In the genomic region with DNA sequence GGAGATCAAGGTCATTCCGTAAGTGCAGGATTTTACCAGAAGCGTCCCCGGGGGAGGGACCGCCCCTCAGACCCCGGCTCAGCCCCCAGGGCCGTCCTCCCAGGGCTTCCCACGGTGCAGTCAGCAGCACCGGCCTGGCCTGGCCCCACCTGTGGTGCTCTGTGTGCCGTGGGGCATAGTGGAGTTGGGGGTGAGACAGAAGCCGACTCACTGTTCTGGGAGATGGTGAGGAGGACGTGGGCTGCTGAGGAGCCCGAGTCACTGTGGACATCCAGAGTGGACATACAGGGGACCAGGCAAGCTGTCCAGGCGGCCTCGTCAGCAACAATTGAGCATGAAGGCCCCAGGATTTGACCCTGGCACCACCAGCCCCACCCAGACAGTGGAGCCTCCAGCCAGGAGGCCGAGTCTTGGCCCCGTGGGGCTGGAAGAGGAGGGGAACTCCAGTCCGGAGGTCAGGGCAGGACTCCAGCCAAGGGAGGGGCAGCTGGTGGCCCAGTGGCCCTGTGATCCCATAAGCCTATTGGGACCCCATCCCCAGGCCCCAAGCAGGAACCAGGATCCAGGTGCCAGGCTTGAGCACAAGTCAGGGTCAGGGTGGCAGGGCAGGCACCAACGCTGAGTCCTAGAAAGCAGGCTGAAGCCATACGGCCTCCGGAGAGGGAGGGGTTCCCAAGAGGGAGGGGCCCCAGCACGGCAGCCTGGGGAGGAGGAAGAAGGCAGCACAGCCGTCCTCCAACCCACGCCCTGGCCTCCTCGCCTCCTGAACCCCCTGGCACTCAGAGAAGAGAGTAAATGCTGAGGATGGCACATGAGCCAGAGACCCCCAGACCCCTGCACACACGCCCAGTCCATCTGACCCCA, we compare ENCODE assay signal across 12 cellular contexts. TPM values are rescaled to one million over a fixed set of nuclear protein-coding genes. Genes with fewer than 3 reads are reported as not detected.
"Had no signal": no experiment of that assay in that cellular context is flagged by ENCODE, and none has a peak within 500 bp of the region (broad histone marks: within the 10 kb centered on the region; RNA-seq: fewer than 3 reads in every experiment).

No MANE protein-coding gene starts in this region.

- H3K27me3 Mint-ChIP-seq: activated CD4-positive, alpha-beta memory T cell treated with anti-CD3 and anti-CD28 coated beads, Interleukin-2, amount 10 ng/mL, durations not matched to agents 7 days and 5 days; central memory CD8-positive, alpha-beta T cell; natural killer cell treated with Interleukin-12 subunit alpha and Interleukin-12 subunit beta and Interleukin-15 and Interleukin-18, amount 100 ng/mL, for 72 hours; type B pancreatic cell had no signal

- ATAC-seq: activated T-cell treated with anti-CD3 and anti-CD28 coated beads, Interleukin-2, amount 50 U/mL, for 72 hours; natural killer cell treated with Interleukin-12 subunit alpha and Interleukin-12 subunit beta and Interleukin-15 and Interleukin-18, amount 100 ng/mL, for 72 hours; pancreas; stimulated activated effector memory CD8-positive, alpha-beta T cell treated with anti-CD3 and anti-CD28 coated beads, Interleukin-12 subunit alpha, Interleukin-12 subunit beta, amount 100 ng/mL, for 72 hours had no signal

- H3K9me3 Mint-ChIP-seq: activated naive CD8-positive, alpha-beta T cell treated with anti-CD3 and anti-CD28 coated beads, Interleukin-2, amount 50 U/mL, for 24 hours; activated T-cell treated with anti-CD3 and anti-CD28 coated beads, Interleukin-2, amount 50 U/mL, for 72 hours; central memory CD8-positive, alpha-beta T cell; dendritic cell treated with granulocyte-macrophage colony-stimulating factor and Interleukin-4, amounts not matched to agents 40 ng/mL and 50 ng/mL, for 4 days; natural killer cell treated with Interleukin-12 subunit alpha and Interleukin-12 subunit beta and Interleukin-15 and Interleukin-18, amount 100 ng/mL, for 72 hours; stimulated activated effector memory CD8-positive, alpha-beta T cell treated with anti-CD3 and anti-CD28 coated beads, Interleukin-12 subunit alpha, Interleukin-12 subunit beta, amount 100 ng/mL, for 72 hours; type B pancreatic cell had no signal

- H3K9me3 ChIP-seq: pancreas had no signal

- H3K4me1 ChIP-seq: pancreas had no signal

- H3K36me3 ChIP-seq: pancreas had no signal

- DNase-seq: activated CD4-positive, alpha-beta memory T cell treated with anti-CD3 and anti-CD28 coated beads, Interleukin-2, amount 10 ng/mL, durations not matched to agents 7 days and 5 days; activated naive CD8-positive, alpha-beta T cell treated with anti-CD3 and anti-CD28 coated beads, Interleukin-2, amount 50 U/mL, for 24 hours; activated T-cell treated with anti-CD3 and anti-CD28 coated beads, Interleukin-2, amount 50 U/mL, for 72 hours; small intestine; T-helper 9 cell had no signal

- H3K4me3 Mint-ChIP-seq: activated CD4-positive, alpha-beta memory T cell treated with anti-CD3 and anti-CD28 coated beads, Interleukin-2, amount 10 ng/mL, durations not matched to agents 7 days and 5 days; activated naive CD8-positive, alpha-beta T cell treated with anti-CD3 and anti-CD28 coated beads, Interleukin-2, amount 50 U/mL, for 24 hours; activated T-cell treated with anti-CD3 and anti-CD28 coated beads, Interleukin-2, amount 50 U/mL, for 72 hours; central memory CD8-positive, alpha-beta T cell; dendritic cell treated with granulocyte-macrophage colony-stimulating factor and Interleukin-4, amounts not matched to agents 40 ng/mL and 50 ng/mL, for 4 days; natural killer cell treated with Interleukin-12 subunit alpha and Interleukin-12 subunit beta and Interleukin-15 and Interleukin-18, amount 100 ng/mL, for 72 hours; stimulated activated effector memory CD8-positive, alpha-beta T cell treated with anti-CD3 and anti-CD28 coated beads, Interleukin-12 subunit alpha, Interleukin-12 subunit beta, amount 100 ng/mL, for 72 hours; type B pancreatic cell had no signal

- H3K27ac Mint-ChIP-seq: activated CD4-positive, alpha-beta memory T cell treated with anti-CD3 and anti-CD28 coated beads, Interleukin-2, amount 10 ng/mL, durations not matched to agents 7 days and 5 days; activated naive CD8-positive, alpha-beta T cell treated with anti-CD3 and anti-CD28 coated beads, Interleukin-2, amount 50 U/mL, for 24 hours; activated T-cell treated with anti-CD3 and anti-CD28 coated beads, Interleukin-2, amount 50 U/mL, for 72 hours; dendritic cell treated with granulocyte-macrophage colony-stimulating factor and Interleukin-4, amounts not matched to agents 40 ng/mL and 50 ng/mL, for 4 days; natural killer cell treated with Interleukin-12 subunit alpha and Interleukin-12 subunit beta and Interleukin-15 and Interleukin-18, amount 100 ng/mL, for 72 hours; stimulated activated effector memory CD8-positive, alpha-beta T cell treated with anti-CD3 and anti-CD28 coated beads, Interleukin-12 subunit alpha, Interleukin-12 subunit beta, amount 100 ng/mL, for 72 hours; type B pancreatic cell had no signal

- H3K4me1 Mint-ChIP-seq: activated CD4-positive, alpha-beta memory T cell treated with anti-CD3 and anti-CD28 coated beads, Interleukin-2, amount 10 ng/mL, durations not matched to agents 7 days and 5 days; activated naive CD8-positive, alpha-beta T cell treated with anti-CD3 and anti-CD28 coated beads, Interleukin-2, amount 50 U/mL, for 24 hours; central memory CD8-positive, alpha-beta T cell had no signal

- H3K36me3 Mint-ChIP-seq: natural killer cell treated with Interleukin-12 subunit alpha and Interleukin-12 subunit beta and Interleukin-15 and Interleukin-18, amount 100 ng/mL, for 72 hours; stimulated activated effector memory CD8-positive, alpha-beta T cell treated with anti-CD3 and anti-CD28 coated beads, Interleukin-12 subunit alpha, Interleukin-12 subunit beta, amount 100 ng/mL, for 72 hours; type B pancreatic cell had no signal

- H3K27ac ChIP-seq: pancreas had no signal

- H3K4me3 ChIP-seq: pancreas had no signal

RNA-seq across cellular contexts. Expression of gene PDE6B, which starts 29.7 kb away (rescaled TPM):
- total RNA-seq: SK-MEL-5 had no signal

RNA-seq across cellular contexts. Expression of gene SLC49A3, which starts 33.8 kb away (rescaled TPM):
- total RNA-seq: SK-MEL-5 had no signal
